8 cellular contexts compared by ENCODE assay signal in the genomic region with DNA sequence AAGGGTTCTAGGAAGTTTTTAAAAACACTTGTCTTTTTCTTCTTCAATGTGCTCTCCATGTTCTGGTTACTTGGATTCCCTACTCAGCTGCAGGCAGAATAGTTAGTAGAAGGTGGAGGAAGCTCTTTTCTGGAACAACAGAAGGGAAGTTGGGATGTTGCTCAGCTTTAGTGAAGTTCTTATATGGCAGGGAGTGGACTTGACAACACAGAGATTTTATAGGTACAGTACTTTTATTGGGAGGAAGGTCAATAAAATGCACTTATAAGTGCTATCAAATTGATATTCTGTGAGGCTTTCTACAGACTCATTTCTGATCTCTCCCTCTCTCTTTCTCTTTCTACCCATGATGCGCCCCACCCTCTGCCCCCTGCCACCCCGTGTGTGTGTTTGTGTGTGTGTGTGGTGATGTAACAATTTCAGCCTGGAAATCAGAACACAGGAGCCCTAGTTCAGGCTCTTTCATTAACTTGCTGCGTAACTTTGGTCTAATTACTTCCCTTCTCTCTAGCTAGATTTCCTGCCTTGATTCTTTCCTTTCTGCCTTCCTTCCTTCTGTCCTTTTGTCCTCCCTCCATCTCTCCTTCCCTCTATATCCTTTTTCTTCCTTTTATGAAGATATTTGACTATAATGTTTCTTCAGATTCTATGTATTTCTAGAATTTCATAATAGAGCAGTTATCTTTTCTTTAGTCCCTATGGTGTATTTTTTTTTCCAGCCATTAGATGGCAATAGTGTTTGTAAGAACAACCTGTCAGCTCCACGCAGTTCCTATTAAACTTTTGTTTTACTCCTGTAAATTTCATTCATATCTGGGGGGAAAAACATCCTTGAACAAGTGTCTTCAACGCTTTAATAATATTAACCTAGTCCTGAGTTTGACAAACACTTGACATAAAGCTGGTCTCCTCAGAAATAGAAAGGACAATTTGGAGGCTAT. TPM values are rescaled to one million over a fixed set of nuclear protein-coding genes. Genes with fewer than 3 reads are reported as not detected.
A peak's percentile ranks its signal among the peaks of the same experiment; 100 is the strongest.
DNase-seq lines count a peak whose midpoint lies in the region; ATAC-seq and TF ChIP-seq lines count a peak whose summit lies in the region.

No MANE protein-coding gene starts in this region.

- H3K27ac Mint-ChIP-seq in activated T-cell treated with anti-CD3 and anti-CD28 coated beads, Interleukin-2, amount 50 U/mL, for 24 hours = no peak overlapping the region

- H3K79me2 ChIP-seq in OCI-LY1 (ENCODE audit: insufficient read depth, low read length) = no peaks in the 10 kb centered on the region

- H3K9ac ChIP-seq in OCI-LY1 (ENCODE audit: low read length) = no peak overlapping the region

- no peaks in the 10 kb centered on the region for H3F3A ChIP-seq in OCI-LY1 (ENCODE audit: insufficient read depth, low read length)

- H4K20me1 ChIP-seq in OCI-LY1 (ENCODE audit: insufficient read depth, low read length) = no peaks in the 10 kb centered on the region

- H3K4me1 Mint-ChIP-seq in activated T-cell treated with anti-CD3 and anti-CD28 coated beads, Interleukin-2, amount 50 U/mL, for 24 hours (ENCODE audit: low read depth) = peaks cover 26% of the 10 kb centered on the region

- no peaks in the 10 kb centered on the region for H3K9me3 Mint-ChIP-seq in activated T-cell treated with anti-CD3 and anti-CD28 coated beads, Interleukin-2, amount 50 U/mL, for 24 hours

- H3K27me3 Mint-ChIP-seq in activated T-cell treated with anti-CD3 and anti-CD28 coated beads, Interleukin-2, amount 50 U/mL, for 24 hours = peaks cover 46% of the 10 kb centered on the region

- TF ChIP-seq POLR2A in heart left ventricle (IDR thresholded peaks at IDR 0.05) = no peak

- H3K36me3 ChIP-seq in heart left ventricle (peaks cover 0 to 3% (median 0%) of the 10 kb centered on the region in 9 donors), OCI-LY1 (ENCODE audit: insufficient read depth, low read length) (no peaks in the 10 kb centered on the region)

- H3K9me3 ChIP-seq in heart left ventricle = no peaks in the 10 kb centered on the region
- no peaks in the 10 kb centered on the region for H3K9me3 ChIP-seq in OCI-LY1 (ENCODE audit: low read length)

- no peak for DNase-seq in heart left ventricle
- DNase-seq in Right ventricle myocardium superior = no peak
- peak; percentile 42 for DNase-seq in fibroblast of peridontal ligament (ENCODE audit: extremely low read depth)
- no peak for DNase-seq in NCI-H748 (lab: John Stamatoyannopoulos, UW; ENCODE audit: unreplicated experiment)
- DNase-seq in activated T-cell treated with anti-CD3 and anti-CD28 coated beads, Interleukin-2, amount 50 U/mL, for 24 hours = no peak

- no peaks in the 10 kb centered on the region for H3K36me3 Mint-ChIP-seq in activated T-cell treated with anti-CD3 and anti-CD28 coated beads, Interleukin-2, amount 50 U/mL, for 24 hours (ENCODE audit: low read depth)

- no peaks in the 10 kb centered on the region for H3K9me2 ChIP-seq in OCI-LY1 (ENCODE audit: low read depth, low read length)

- TF ChIP-seq CTCF in heart left ventricle (IDR thresholded peaks at IDR 0.05) = peak in 7 of 12 donors; percentile 12 to 39 (median 31)
- peak; percentile 41; the same call in 1 of the 2 replicates for TF ChIP-seq CTCF in OCI-LY1 (IDR thresholded peaks at IDR 0.05; ENCODE audit: low read length)

- ATAC-seq in heart left ventricle (no peak), Right ventricle myocardium superior (ENCODE audit: poor library complexity) (no peak), GM19455 (IDR thresholded peaks at IDR 0.05; ENCODE audit: unreplicated experiment) (no peak), GM18519 (IDR thresholded peaks at IDR 0.05; ENCODE audit: low FRiP score, unreplicated experiment) (no peak)

- WGBS in heart left ventricle, 4 donors = 35 to 65% (median 51%) methylated on average over 5 of the region's 5 CpGs

- H3K4me3 ChIP-seq in heart left ventricle = no peak overlapping the region
- no peak overlapping the region for H3K4me3 ChIP-seq in OCI-LY1 (ENCODE audit: low read depth, low read length, poor library complexity, severe bottlenecking)

- no peak overlapping the region for H2AFZ ChIP-seq in OCI-LY1 (ENCODE audit: low read length)

- no peak overlapping the region for H3K27ac ChIP-seq in heart left ventricle
- no peak overlapping the region for H3K27ac ChIP-seq in OCI-LY1 (ENCODE audit: low read depth, low read length, poor library complexity, severe bottlenecking)

- no peak overlapping the region for H3K4me3 Mint-ChIP-seq in activated T-cell treated with anti-CD3 and anti-CD28 coated beads, Interleukin-2, amount 50 U/mL, for 24 hours

- intact Hi-C loops in heart left ventricle (cut with DNase I) = loop anchor here in 2 of 10 donors (5.0 to 10.0 kb wide), 2 partner anchors 524 to 526 kb away; no protein-coding TSS in a partner anchor
- intact Hi-C loops in Right ventricle myocardium superior (cut with DNase I) = no loop called here

- H3K27me3 ChIP-seq in heart left ventricle (peaks cover 0 to 40% (median 0%) of the 10 kb centered on the region in 9 donors), OCI-LY1 (ENCODE audit: insufficient read depth, low read length) (no peaks in the 10 kb centered on the region)

- H3K4me2 ChIP-seq in OCI-LY1 (ENCODE audit: low read length) = no peak overlapping the region

- no peaks in the 10 kb centered on the region for H3K4me1 ChIP-seq in heart left ventricle
- H3K4me1 ChIP-seq in OCI-LY1 (ENCODE audit: insufficient read depth, low read length, severe bottlenecking) = no peaks in the 10 kb centered on the region

RNA-seq across cellular contexts. Expression of a gene that starts 37.1 kb away (rescaled TPM):
- total RNA-seq in heart left ventricle (10 to 100 TPM in 8 of 9 donors, 1 to 10 TPM in 1; 7.8 to 49.8 (median 20.3) TPM), Right ventricle myocardium superior (8.8 TPM)
- polyA plus RNA-seq in heart left ventricle = 1 to 10 TPM; 2.4 to 9.9 TPM
